Comparison of ENCODE assay signal across 1 cellular context in genomic region chr1:7810395-7810794, GRCh38.
TF ChIP-seq lines count a peak whose summit lies in the region.

No MANE protein-coding gene starts in this region.

TF ChIP-seq in IMR-90, 13 proteins besides CTCF, POLR2A, EP300 and RAD21 (continued from another document):
- TF ChIP-seq CEBPB (IDR thresholded peaks at IDR 0.05; ENCODE audit: low read depth, low read length) (peak; percentile 29; the same call in 1 of the 2 replicates), BHLHE40 (IDR thresholded peaks at IDR 0.05; ENCODE audit: low read depth, low read length) (peak; percentile 79; the same call in 1 of the 2 replicates), MXI1 (IDR thresholded peaks at IDR 0.05; ENCODE audit: borderline replicate concordance, low read depth, low read length) (no peak), MAFK (IDR thresholded peaks at IDR 0.05; ENCODE audit: low read depth, low read length) (peak; percentile 61), ELK1 (IDR thresholded peaks at IDR 0.05; ENCODE audit: borderline replicate concordance, low read depth, low read length) (no peak), SMC3 (IDR thresholded peaks at IDR 0.05; ENCODE audit: low read depth, low read length) (no peak), USF2 (IDR thresholded peaks at IDR 0.05; ENCODE audit: low read depth, low read length) (no peak), MAZ (IDR thresholded peaks at IDR 0.05; ENCODE audit: borderline replicate concordance, low read depth, low read length) (no peak)
